Comparison of ENCODE assay signal across 11 cellular contexts in the genomic region with DNA sequence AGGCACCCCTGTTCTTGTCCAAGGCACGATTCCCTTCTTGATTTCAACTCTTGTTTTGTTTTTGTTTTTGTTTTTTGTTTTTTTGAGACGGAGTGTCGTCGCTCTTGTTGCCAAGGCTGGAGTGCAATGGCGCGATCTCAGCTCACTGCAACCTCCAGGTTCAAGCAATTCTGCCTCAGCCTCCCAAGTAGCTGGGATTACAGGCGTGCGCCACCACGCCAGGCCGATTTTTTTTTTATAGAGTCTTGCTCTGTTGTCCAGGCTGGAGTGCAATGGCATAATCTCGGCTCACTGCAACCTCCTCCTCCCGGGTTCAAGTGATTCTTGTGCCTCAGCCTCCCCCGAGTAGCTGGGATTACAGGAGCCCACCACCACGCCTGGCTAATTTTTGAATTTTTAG. TPM values are rescaled to one million over a fixed set of nuclear protein-coding genes. Genes with fewer than 3 reads are reported as not detected.
"Had no signal": no experiment of that assay in that cellular context is flagged by ENCODE, and none has a peak within 500 bp of the region (broad histone marks: within the 10 kb centered on the region; RNA-seq: fewer than 3 reads in every experiment).

No MANE protein-coding gene starts in this region.

RNA-seq across cellular contexts. Expression of a gene that starts 36.0 kb away (rescaled TPM):
- total RNA-seq: activated CD8-positive, alpha-beta T cell treated with anti-CD3 and anti-CD28 coated beads for 36 hours; activated naive CD8-positive, alpha-beta T cell treated with anti-CD3 and anti-CD28 coated beads for 36 hours; activated T-cell treated with anti-CD3 and anti-CD28 coated beads, Interleukin-2, amount 50 U/mL, for 72 hours; cerebellum; dermis microvascular lymphatic vessel endothelial cell; esophagus mucosa; fibroblast of villous mesenchyme; mucosa of gallbladder; stomach; urinary bladder had no signal
- polyA plus RNA-seq: ovary, stomach had no signal

RNA-seq across cellular contexts. Expression of a gene that starts 41.8 kb away (rescaled TPM):
- total RNA-seq: activated CD8-positive, alpha-beta T cell treated with anti-CD3 and anti-CD28 coated beads for 36 hours; activated naive CD8-positive, alpha-beta T cell treated with anti-CD3 and anti-CD28 coated beads for 36 hours; activated T-cell treated with anti-CD3 and anti-CD28 coated beads, Interleukin-2, amount 50 U/mL, for 72 hours had no signal
